In the genomic region with DNA sequence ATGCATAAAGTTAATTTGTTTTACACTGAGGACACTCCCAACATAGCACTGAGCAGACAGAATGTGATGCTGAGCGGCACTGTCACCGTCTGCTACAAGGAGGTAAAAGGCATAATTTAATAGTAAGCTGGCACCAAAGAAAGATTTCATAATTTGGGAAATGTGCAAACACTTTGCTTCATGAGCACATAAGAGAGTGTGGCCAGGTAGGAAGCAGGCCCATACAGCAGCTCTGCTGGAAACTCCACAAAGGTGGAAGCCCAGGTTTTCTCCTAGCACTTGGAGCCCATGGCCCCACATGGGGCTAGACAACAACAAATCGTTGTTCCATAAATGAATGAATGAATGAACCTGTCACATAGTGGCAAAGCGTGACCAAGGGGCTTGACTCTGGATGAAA, we compare ENCODE assay signal across 24 cellular contexts.
"Had no signal": no experiment of that assay in that cellular context is flagged by ENCODE, and none has a peak within 500 bp of the region (broad histone marks: within the 10 kb centered on the region; RNA-seq: fewer than 3 reads in every experiment).

No MANE protein-coding gene starts in this region.

- H3K27me3 ChIP-seq: neural progenitor cell, ovary, right lobe of liver, sigmoid colon, stomach, thyroid gland, tibial nerve, upper lobe of left lung, vagina had no signal

- ATAC-seq: natural killer cell; psoas muscle; right lobe of liver; stimulated activated effector memory CD8-positive, alpha-beta T cell treated with anti-CD3 and anti-CD28 coated beads, Interleukin-12 subunit alpha, Interleukin-12 subunit beta, amount 100 ng/mL, for 72 hours; stimulated activated naive B cell treated with anti-CD40 and anti-IgM and Interleukin-4, amounts not matched to agents 10 μg/mL and 1 μg/mL and 100 μg/mL, for 72 hours had no signal

- H3K4me1 ChIP-seq: neural progenitor cell, parathyroid adenoma, psoas muscle, right lobe of liver, thyroid gland, tibial nerve, vagina had no signal

- H3K27ac ChIP-seq: neural progenitor cell, ovary, parathyroid adenoma, psoas muscle, right lobe of liver, sigmoid colon, thoracic aorta, thyroid gland, tibial nerve, vagina had no signal

- H3K4me3 ChIP-seq: neural progenitor cell, ovary, psoas muscle, right lobe of liver, sigmoid colon, stomach, thoracic aorta, thyroid gland, tibial nerve, upper lobe of left lung, vagina had no signal

- H3K9me3 ChIP-seq: ovary, psoas muscle, right lobe of liver, sigmoid colon, stomach, thoracic aorta, thyroid gland, tibial nerve, upper lobe of left lung, vagina had no signal

- H3K36me3 ChIP-seq: neural progenitor cell, ovary, right lobe of liver, sigmoid colon, stomach, thoracic aorta, thyroid gland, tibial nerve, upper lobe of left lung, vagina had no signal

- DNase-seq: natural killer cell; occipital lobe; posterior cingulate gyrus; psoas muscle; right lobe of liver; sigmoid colon; small intestine; stimulated activated CD4-positive, alpha-beta T cell treated with anti-CD3 and anti-CD28 coated beads, Interleukin-15, amount 100 ng/mL, for 24 hours; stimulated activated CD4-positive, alpha-beta T cell treated with anti-CD3 and anti-CD28 coated beads, Interleukin-2, amount 100 ng/mL, for 24 hours; stimulated activated CD4-positive, alpha-beta T cell treated with anti-CD3 and anti-CD28 coated beads, Interleukin-2, amount 100 ng/mL, for 48 hours; stimulated activated CD4-positive, alpha-beta T cell treated with anti-CD3 and anti-CD28 coated beads, Interleukin-4, amount 100 ng/mL, for 24 hours; stimulated activated naive B cell treated with anti-CD40 and anti-IgM and Interleukin-4, amounts not matched to agents 10 μg/mL and 1 μg/mL and 100 μg/mL, for 72 hours; stimulated activated naive CD4-positive, alpha-beta T cell treated with Interleukin-2 at 50 U/mL for 16 hours; stomach; thyroid gland; trophoblast cell had no signal
